ENCODE assay signal across 8 cellular contexts in the genomic region with DNA sequence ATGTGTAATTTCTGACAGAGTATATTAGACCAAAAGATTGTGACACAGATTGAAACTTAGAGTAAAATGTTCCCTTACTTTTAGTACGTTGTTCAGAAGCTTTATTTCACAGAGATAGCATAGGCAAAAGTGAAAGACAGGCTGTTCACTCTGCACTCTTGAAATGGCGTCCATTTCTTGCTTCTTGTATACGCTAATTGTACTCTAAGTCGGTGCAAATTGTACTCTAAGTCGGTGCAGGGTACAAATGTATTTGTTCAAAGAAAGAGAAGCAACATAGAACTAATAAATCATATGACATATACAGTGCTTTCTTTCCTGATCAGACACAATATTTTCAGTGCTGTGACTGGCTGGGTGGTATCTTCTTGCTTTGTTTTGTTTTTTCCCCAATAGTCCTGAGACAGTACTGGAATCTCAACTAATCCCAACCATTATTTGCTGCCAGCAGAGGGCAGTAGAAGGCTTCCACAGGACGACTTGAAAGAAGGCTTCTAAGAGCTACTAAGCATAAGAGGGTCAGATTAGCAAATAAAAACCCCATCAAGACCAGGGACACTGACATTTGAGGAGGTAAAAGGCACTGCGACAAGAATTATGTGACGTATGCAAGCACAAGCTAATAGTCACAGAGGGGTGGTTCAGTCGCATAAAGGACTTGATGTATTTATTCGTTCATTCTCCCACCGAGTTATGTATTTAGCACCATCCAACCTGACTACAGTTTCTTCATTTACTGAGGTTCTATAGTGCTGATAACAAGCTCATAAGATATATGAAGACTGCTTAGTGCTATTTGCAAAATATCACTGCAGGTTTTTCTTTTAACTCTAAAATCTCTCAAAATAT.
DNase-seq lines count a peak whose midpoint lies in the region; ATAC-seq and TF ChIP-seq lines count a peak whose summit lies in the region.

No MANE protein-coding gene starts in this region.

- no peaks in the 10 kb centered on the region for H3K27me3 Mint-ChIP-seq in Caco-2 (ENCODE audit: insufficient read depth, unreplicated experiment)
- H3K27me3 Mint-ChIP-seq in activated CD4-positive, alpha-beta memory T cell treated with anti-CD3 and anti-CD28 coated beads, Interleukin-2, amount 10 ng/mL, durations not matched to agents 7 days and 5 days = no peaks in the 10 kb centered on the region

- no peak overlapping the region for H3K4me3 ChIP-seq in Caco-2 (ENCODE audit: low read depth, low read length)
- H3K4me3 ChIP-seq in uterus = no peak overlapping the region

- TF ChIP-seq POLR2A in uterus (IDR thresholded peaks at IDR 0.05) = no peak

- H3K27ac ChIP-seq in foreskin keratinocyte (no peak overlapping the region), uterus (no peak overlapping the region)

- H3K4me1 ChIP-seq in Caco-2 (no peaks in the 10 kb centered on the region), foreskin keratinocyte (no peaks in the 10 kb centered on the region), uterus (no peaks in the 10 kb centered on the region)

- POLR2A ChIA-PET in Caco-2 (lab: Charles Lee) = no interaction called here
- POLR2A ChIA-PET in activated CD4-positive, alpha-beta memory T cell treated with anti-CD3 and anti-CD28 coated beads, Interleukin-2, amount 10 ng/mL, durations not matched to agents 7 days and 5 days (lab: Charles Lee) = no interaction called here

- intact Hi-C loops in Caco-2 (cut with micrococcal nuclease; ENCODE audit: unreplicated experiment) (loop anchor here (1.0 to 2.0 kb wide), 2 partner anchors 71 to 232 kb away; no protein-coding TSS in a partner anchor), uterus (cut with DNase I; ENCODE audit: low total_unique reads) (no loop called here)

- H3K27me3 ChIP-seq in Caco-2 (replicated peaks; ENCODE audit: control insufficient read depth, insufficient read depth, low read length) (no peaks in the 10 kb centered on the region), foreskin keratinocyte (no peaks in the 10 kb centered on the region), uterus (no peaks in the 10 kb centered on the region)

- no peaks in the 10 kb centered on the region for H3K9me3 ChIP-seq in Caco-2
- H3K9me3 ChIP-seq in uterus = no peaks in the 10 kb centered on the region

- H3K27ac Mint-ChIP-seq in Caco-2 (ENCODE audit: unreplicated experiment) = no peak overlapping the region
- H3K27ac Mint-ChIP-seq in activated CD4-positive, alpha-beta memory T cell treated with anti-CD3 and anti-CD28 coated beads, Interleukin-2, amount 10 ng/mL, durations not matched to agents 7 days and 5 days = no peak overlapping the region

- BruUV-seq in Caco-2 (replicated peaks; lab: Mats Ljungman, UMichigan) = no TSS peak

- H3K4me3 Mint-ChIP-seq in Caco-2 (ENCODE audit: unreplicated experiment) = no peak overlapping the region
- no peak overlapping the region for H3K4me3 Mint-ChIP-seq in activated CD4-positive, alpha-beta memory T cell treated with anti-CD3 and anti-CD28 coated beads, Interleukin-2, amount 10 ng/mL, durations not matched to agents 7 days and 5 days

- DNase-seq in Caco-2 (peak; percentile 62 to 70), GM19240 (ENCODE audit: insufficient read length, low spot score) (peak; percentile 2), NCI-H345 treated with DMSO at 0.1 percent for 48 hours (lab: John Stamatoyannopoulos, UW; ENCODE audit: unreplicated experiment) (peak; percentile 40), foreskin keratinocyte (peak; percentile 23 to 56), renal cortical epithelial cell (ENCODE audit: low read depth) (peak; percentile 33), uterus (no peak)
- peak; percentile 34 for DNase-seq in activated CD4-positive, alpha-beta memory T cell treated with anti-CD3 and anti-CD28 coated beads, Interleukin-2, amount 10 ng/mL, durations not matched to agents 7 days and 5 days

- H3K4me1 Mint-ChIP-seq in Caco-2 (ENCODE audit: low read depth, unreplicated experiment) = no peaks in the 10 kb centered on the region
- no peaks in the 10 kb centered on the region for H3K4me1 Mint-ChIP-seq in activated CD4-positive, alpha-beta memory T cell treated with anti-CD3 and anti-CD28 coated beads, Interleukin-2, amount 10 ng/mL, durations not matched to agents 7 days and 5 days

- H3K36me3 Mint-ChIP-seq in Caco-2 (ENCODE audit: insufficient read depth, unreplicated experiment) = no peaks in the 10 kb centered on the region
- H3K36me3 Mint-ChIP-seq in activated CD4-positive, alpha-beta memory T cell treated with anti-CD3 and anti-CD28 coated beads, Interleukin-2, amount 10 ng/mL, durations not matched to agents 7 days and 5 days (ENCODE audit: low read depth) = no peaks in the 10 kb centered on the region

- TF ChIP-seq CTCF in Caco-2 (IDR thresholded peaks at IDR 0.05; ENCODE audit: insufficient read depth in 1 of 2, low read depth in 1 of 2, low read length in 1 of 2, severe bottlenecking in 1 of 2, unreplicated experiment in 1 of 2) = peak; percentile 70 to 75
- TF ChIP-seq CTCF in foreskin keratinocyte (conservative IDR thresholded peaks at IDR 0.05) = peak; percentile 83
- TF ChIP-seq CTCF in uterus (IDR thresholded peaks at IDR 0.05) = peak in 2 of 4 experiments; percentile 20 to 21

- peak; percentile 84 for ATAC-seq in HG03378 (IDR thresholded peaks at IDR 0.05; ENCODE audit: unreplicated experiment)
- peak; percentile 81 for ATAC-seq in foreskin keratinocyte

- CTCF ChIA-PET in Caco-2 (lab: Charles Lee) = interaction anchor here (0.9 kb wide), 2 partner anchors 10 to 72 kb away, joined by 3 to 4 read pairs; no protein-coding TSS in a partner anchor
- CTCF ChIA-PET in activated CD4-positive, alpha-beta memory T cell treated with anti-CD3 and anti-CD28 coated beads, Interleukin-2, amount 10 ng/mL, durations not matched to agents 7 days and 5 days (lab: Charles Lee) = no interaction called here

- H3K36me3 ChIP-seq in Caco-2 (ENCODE audit: control insufficient read depth, insufficient read depth, low read length) (no peaks in the 10 kb centered on the region), uterus (no peaks in the 10 kb centered on the region)

- H3K9me3 Mint-ChIP-seq in Caco-2 (ENCODE audit: unreplicated experiment) = no peaks in the 10 kb centered on the region
- no peaks in the 10 kb centered on the region for H3K9me3 Mint-ChIP-seq in activated CD4-positive, alpha-beta memory T cell treated with anti-CD3 and anti-CD28 coated beads, Interleukin-2, amount 10 ng/mL, durations not matched to agents 7 days and 5 days

Comparison
In these comparisons a context has a peak if more than half of its experiments do, and no peak if none do; other contexts are left out.
1. DNase-seq: peak in Caco-2 (2 of 2), GM19240 (single experiment), NCI-H345 treated with DMSO at 0.1 percent for 48 hours (single experiment), activated CD4-positive, alpha-beta memory T cell treated with anti-CD3 and anti-CD28 coated beads, Interleukin-2, amount 10 ng/mL, durations not matched to agents 7 days and 5 days (single experiment), foreskin keratinocyte (2 of 2) and renal cortical epithelial cell (single experiment); none in uterus (0 of 2).